ENCODE assay signal across 1 cellular context in genomic region chr16:65126845-65127624, GRCh38.
TF ChIP-seq lines count a peak whose summit lies in the region.

No MANE protein-coding gene starts in this region.

TF ChIP-seq in GM12878, 131 proteins besides CTCF, POLR2A, EP300 and RAD21 (continued from another document):
- no peak for TF ChIP-seq NFYA (IDR thresholded peaks at IDR 0.05; ENCODE audit: borderline replicate concordance, low read depth, low read length)
- no peak for TF ChIP-seq PBX3 (IDR thresholded peaks at IDR 0.05; ENCODE audit: insufficient replicate concordance, low read depth, low read length)
- no peak for TF ChIP-seq TCF12 (IDR thresholded peaks at IDR 0.05; ENCODE audit: low read depth, low read length)
- no peak for TF ChIP-seq CBFB (IDR thresholded peaks at IDR 0.05; ENCODE audit: low read depth)
- TF ChIP-seq ZSCAN29 (IDR thresholded peaks at IDR 0.05) = no peak
- no peak for TF ChIP-seq SRF (IDR thresholded peaks at IDR 0.05; ENCODE audit: low read depth in 2 of 2, low read length in 2 of 2)
- no peak for TF ChIP-seq TARDBP (IDR thresholded peaks at IDR 0.05; ENCODE audit: borderline replicate concordance)
- TF ChIP-seq STAT3 (IDR thresholded peaks at IDR 0.05; ENCODE audit: low read depth, low read length) = no peak
- no peak for TF ChIP-seq ATF2 (IDR thresholded peaks at IDR 0.05; ENCODE audit: low read length)
- TF ChIP-seq E4F1 (IDR thresholded peaks at IDR 0.05; ENCODE audit: borderline replicate concordance, partially characterized antibody) = no peak
- no peak for TF ChIP-seq SMAD1 (IDR thresholded peaks at IDR 0.05; ENCODE audit: low read depth, partially characterized antibody)
- TF ChIP-seq ZBTB11 (CRISPR knock-in tag; IDR thresholded peaks at IDR 0.05) = no peak
- no peak for TF ChIP-seq CBX5 (IDR thresholded peaks at IDR 0.05; ENCODE audit: low read depth)
